18 cellular contexts compared by ENCODE assay signal in genomic region chr10:85003083-85003482, GRCh38.
"Had no signal": no experiment of that assay in that cellular context is flagged by ENCODE, and none has a peak within 500 bp of the region (broad histone marks: within the 10 kb centered on the region; RNA-seq: fewer than 3 reads in every experiment).

No MANE protein-coding gene starts in this region.

- H3K27me3 ChIP-seq: body of pancreas, esophagus muscularis mucosa, thyroid gland had no signal

- H3K27ac ChIP-seq: body of pancreas, coronary artery, esophagus muscularis mucosa, parathyroid adenoma, thyroid gland, WERI-Rb-1 had no signal

- H3K4me1 ChIP-seq: body of pancreas, esophagus muscularis mucosa, parathyroid adenoma had no signal

- FAIRE-seq: urothelium cell line had no signal

- ATAC-seq: activated T-cell treated with anti-CD3 and anti-CD28 coated beads, Interleukin-2, amount 50 U/mL, for 4 hours; body of pancreas; left lobe of liver; mucosa of descending colon; naive thymus-derived CD4-positive, alpha-beta T cell; stimulated activated naive B cell treated with anti-CD40 and anti-IgM and Interleukin-4, amounts not matched to agents 10 μg/mL and 1 μg/mL and 100 μg/mL, for 72 hours had no signal

- H3K9me3 ChIP-seq: body of pancreas, esophagus muscularis mucosa, mucosa of descending colon, thyroid gland had no signal

- H3K36me3 ChIP-seq: esophagus muscularis mucosa, thyroid gland, WERI-Rb-1 had no signal

- DNase-seq: activated CD4-positive, alpha-beta memory T cell treated with anti-CD3 and anti-CD28 coated beads, Interleukin-2, amount 10 ng/mL, durations not matched to agents 7 days and 5 days; activated CD4-positive, alpha-beta T cell treated with anti-CD3 and anti-CD28 coated beads for 4 hours; activated gamma-delta T cell; activated T-cell treated with anti-CD3 and anti-CD28 coated beads, Interleukin-2, amount 50 U/mL, for 4 hours; body of pancreas; central memory CD4-positive, alpha-beta T cell; islet precursor cell; mucosa of descending colon; naive thymus-derived CD4-positive, alpha-beta T cell; stimulated activated CD4-positive, alpha-beta T cell treated with anti-CD3 and anti-CD28 coated beads, Interleukin-4, amount 100 ng/mL, for 1 hour; stimulated activated naive B cell treated with anti-CD40 and anti-IgM and Interleukin-4, amounts not matched to agents 10 μg/mL and 1 μg/mL and 100 μg/mL, for 72 hours; thyroid gland; WERI-Rb-1 had no signal

- H3K4me3 ChIP-seq: body of pancreas, coronary artery, esophagus muscularis mucosa, mucosa of descending colon, thyroid gland had no signal
